Comparison of ENCODE assay signal across 8 cellular contexts in the genomic region with DNA sequence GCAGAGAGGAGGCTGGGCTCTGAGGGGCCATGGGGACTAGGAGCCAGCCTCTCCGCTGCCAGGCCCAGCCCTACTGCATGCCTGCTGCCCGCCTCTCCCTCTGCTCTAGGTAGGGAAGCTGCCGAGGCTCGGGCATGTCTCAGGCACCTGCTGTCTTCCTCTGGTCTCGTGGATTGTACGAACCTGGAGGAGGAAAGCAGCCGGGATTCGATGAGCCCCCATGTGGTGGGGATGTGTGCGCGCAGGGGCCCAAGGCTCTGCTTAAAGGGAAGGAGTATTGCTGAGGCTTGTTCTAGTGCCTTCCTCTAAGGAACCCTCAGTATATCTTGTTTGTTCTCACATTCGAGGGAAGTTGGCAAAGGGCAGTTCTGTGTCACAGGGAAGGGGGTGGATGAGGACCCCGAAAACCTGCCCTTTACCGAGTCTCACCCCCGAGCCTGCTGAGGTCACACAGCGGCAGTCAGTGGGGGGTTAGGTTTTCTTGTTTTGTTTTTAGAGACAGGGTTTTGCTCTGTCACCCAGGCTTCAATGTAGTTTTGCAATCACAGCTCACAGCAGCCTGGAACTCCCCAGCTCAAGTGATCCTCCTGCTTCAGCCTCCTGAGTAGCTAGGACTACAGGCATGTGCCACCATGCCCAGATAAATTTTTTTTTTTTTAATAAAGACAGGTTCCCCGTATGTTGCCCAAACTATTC. TPM values are rescaled to one million over a fixed set of nuclear protein-coding genes. Genes with fewer than 3 reads are reported as not detected.
DNase-seq lines count a peak whose midpoint lies in the region; ATAC-seq, FAIRE-seq and TF ChIP-seq lines count a peak whose summit lies in the region.

No MANE protein-coding gene starts in this region.

- H3K4me1 ChIP-seq in GM12878 (ENCODE audit: control insufficient read depth, insufficient read depth, low read length) = no peaks in the 10 kb centered on the region

- FAIRE-seq in GM12878 (lab: Jason Lieb, UNC) = no peak

- TF ChIP-seq CTCF in GM12878 (IDR thresholded peaks at IDR 0.05 in 2 of 3, conservative IDR thresholded peaks at IDR 0.05 in 1 of 3; ENCODE audit: control insufficient read depth in 2 of 3, extremely low read depth in 1 of 3, insufficient read depth in 1 of 3, low read depth in 3 of 3, low read length in 3 of 3) = peak in 1 of 3 experiments; percentile 20; a peak in 2 of 6 replicates

- in situ Hi-C loops in GM12878 (cut with MboI) = no loop called here

- no peaks in the 10 kb centered on the region for H3K79me2 ChIP-seq in GM12878 (ENCODE audit: control insufficient read depth, insufficient read depth, low read length)

- H3K4me3 ChIP-seq in GM12878 (no peak overlapping the region), MG63 (no peak overlapping the region)

- POLR2A ChIA-PET in GM12878 (lab: Charles Lee) = no interaction called here

- intact Hi-C loops in GM12878 (cut with micrococcal nuclease; ENCODE audit: unreplicated experiment) = no loop called here

- DNase-seq in DMS53 treated with DMSO at 0.1 percent for 48 hours (lab: John Stamatoyannopoulos, UW; ENCODE audit: unreplicated experiment) (peak; percentile 41), NCI-H146 (lab: John Stamatoyannopoulos, UW) (peak; percentile 59), GM12878 (ENCODE audit: low read depth, low spot score) (no peak), midbrain (lab: John Stamatoyannopoulos, UW) (peak; percentile 10), MG63 (no peak)
- DNase-seq in activated CD4-positive, alpha-beta T cell treated with anti-CD3 and anti-CD28 coated beads, Interleukin-2, amount 50 U/mL, for 48 hours = no peak
- no peak for DNase-seq in stimulated activated CD4-positive, alpha-beta T cell treated with anti-CD3 and anti-CD28 coated beads, Interleukin-12 subunit alpha, Interleukin-12 subunit beta, amount 100 ng/mL, for 4 hours

- CTCF ChIA-PET in GM12878 (lab: Yijun Ruan, JAX) = interaction anchor here (0.7 kb wide), 2 partner anchors 23 to 380 kb away, joined by 3 read pairs; no protein-coding TSS in a partner anchor

- peaks cover 0 to 2% of the 10 kb centered on the region in 2 experiments; a peak in 2 of 4 replicates for H3K27me3 ChIP-seq in GM12878 (replicated peaks in 1 of 2; ENCODE audit: control insufficient read depth in 2 of 2, insufficient read depth in 2 of 2, low read length in 1 of 2)
- no peaks in the 10 kb centered on the region for H3K27me3 ChIP-seq in MG63

- RAD21 ChIA-PET in GM12878 (lab: Charles Lee; ENCODE audit: unreplicated experiment) = no interaction called here

- SMC1A ChIA-PET in GM12878 (lab: Charles Lee; ENCODE audit: uncharacterized antibody, unreplicated experiment) = no interaction called here

- no TSS peak for BruUV-seq in GM12878 (replicated peaks; lab: Mats Ljungman, UMichigan)

- H2AFZ ChIP-seq in GM12878 (ENCODE audit: control insufficient read depth, low read depth, low read length) = no peak overlapping the region

- 18% methylated on average over 16 of the region's 16 CpGs for WGBS in GM12878 (ENCODE audit: insufficient coverage, insufficient replicate concordance, low lambda C conversion rate, missing lambda C conversion rate)

- H4K20me1 ChIP-seq in GM12878 (ENCODE audit: control insufficient read depth, insufficient read depth) = no peaks in the 10 kb centered on the region

- no peak overlapping the region for H3K9ac ChIP-seq in GM12878 (ENCODE audit: control insufficient read depth, insufficient read depth, low read length)

- no peak for TF ChIP-seq EP300 in GM12878 (IDR thresholded peaks at IDR 0.05; ENCODE audit: borderline replicate concordance in 1 of 2, control insufficient read depth in 1 of 2, low read depth in 2 of 2, low read length in 2 of 2)

- peak; percentile 46; the same call in 2 of the 3 replicates for ATAC-seq in GM12878
- no peak for ATAC-seq in HG03025 (IDR thresholded peaks at IDR 0.05; ENCODE audit: low FRiP score, unreplicated experiment)

- H3K36me3 ChIP-seq in GM12878 (ENCODE audit: control insufficient read depth in 2 of 2, insufficient read depth in 2 of 2, low read length in 1 of 2) (no peaks in the 10 kb centered on the region), MG63 (no peaks in the 10 kb centered on the region)

- TF ChIP-seq POLR2A in GM12878 (IDR thresholded peaks at IDR 0.05; ENCODE audit: low read depth, low read length) = no peak

- H3K9me3 ChIP-seq in GM12878 (replicated peaks; ENCODE audit: control insufficient read depth, insufficient read depth, low read length) (no peaks in the 10 kb centered on the region), MG63 (no peaks in the 10 kb centered on the region)

- no peak for TF ChIP-seq RAD21 in GM12878 (IDR thresholded peaks at IDR 0.05; ENCODE audit: insufficient read depth, low read depth, low read length)

- no peak overlapping the region for H3K4me2 ChIP-seq in GM12878 (ENCODE audit: control insufficient read depth, insufficient read depth)

- H3K27ac ChIP-seq in GM12878 (ENCODE audit: control insufficient read depth, insufficient read depth) = no peak overlapping the region

TF ChIP-seq in GM12878, 131 proteins besides CTCF, POLR2A, EP300 and RAD21 (continues in another document):
- TF ChIP-seq, protein P1, sequence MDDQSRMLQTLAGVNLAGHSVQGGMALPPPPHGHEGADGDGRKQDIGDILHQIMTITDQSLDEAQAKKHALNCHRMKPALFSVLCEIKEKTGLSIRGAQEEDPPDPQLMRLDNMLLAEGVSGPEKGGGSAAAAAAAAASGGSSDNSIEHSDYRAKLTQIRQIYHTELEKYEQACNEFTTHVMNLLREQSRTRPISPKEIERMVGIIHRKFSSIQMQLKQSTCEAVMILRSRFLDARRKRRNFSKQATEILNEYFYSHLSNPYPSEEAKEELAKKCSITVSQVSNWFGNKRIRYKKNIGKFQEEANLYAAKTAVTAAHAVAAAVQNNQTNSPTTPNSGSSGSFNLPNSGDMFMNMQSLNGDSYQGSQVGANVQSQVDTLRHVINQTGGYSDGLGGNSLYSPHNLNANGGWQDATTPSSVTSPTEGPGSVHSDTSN (IDR thresholded peaks at IDR 0.05; ENCODE audit: insufficient replicate concordance, low read depth, low read length) = no peak
- TF ChIP-seq CHD2 (IDR thresholded peaks at IDR 0.05; ENCODE audit: borderline replicate concordance, low read depth, low read length) (no peak), CHD1 (IDR thresholded peaks at IDR 0.05; ENCODE audit: low read depth, low read length) (no peak), TAF1 (IDR thresholded peaks at IDR 0.05; ENCODE audit: borderline replicate concordance, low read depth, low read length) (no peak), ZNF207 (IDR thresholded peaks at IDR 0.05; ENCODE audit: borderline replicate concordance) (no peak), POLR2AphosphoS5 (IDR thresholded peaks at IDR 0.05; ENCODE audit: low read length) (no peak), MYC (IDR thresholded peaks at IDR 0.05; ENCODE audit: insufficient read depth, insufficient read length, insufficient replicate concordance, low read length, severe bottlenecking) (no peak)
- TF ChIP-seq, protein P2, sequence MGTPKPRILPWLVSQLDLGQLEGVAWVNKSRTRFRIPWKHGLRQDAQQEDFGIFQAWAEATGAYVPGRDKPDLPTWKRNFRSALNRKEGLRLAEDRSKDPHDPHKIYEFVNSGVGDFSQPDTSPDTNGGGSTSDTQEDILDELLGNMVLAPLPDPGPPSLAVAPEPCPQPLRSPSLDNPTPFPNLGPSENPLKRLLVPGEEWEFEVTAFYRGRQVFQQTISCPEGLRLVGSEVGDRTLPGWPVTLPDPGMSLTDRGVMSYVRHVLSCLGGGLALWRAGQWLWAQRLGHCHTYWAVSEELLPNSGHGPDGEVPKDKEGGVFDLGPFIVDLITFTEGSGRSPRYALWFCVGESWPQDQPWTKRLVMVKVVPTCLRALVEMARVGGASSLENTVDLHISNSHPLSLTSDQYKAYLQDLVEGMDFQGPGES (IDR thresholded peaks at IDR 0.05) = no peak

RNA-seq across cellular contexts. Expression of a gene that starts 21.3 kb away (rescaled TPM):
- total RNA-seq in GM12878 (2013; cell fraction: nucleolus; rRNA removed) = 0.10 TPM in 2 replicates
- total RNA-seq in GM12878 (2014; rRNA removed) = not detected in 2 replicates
- not detected in 2 replicates for total RNA-seq in GM12878 (2014; rRNA removed; fragmentation: Illumina TruSeq; extraction: Trizol)
- total RNA-seq in GM12878 (2021) = 0.05 TPM in 1 of 2 replicates, not detected in the other
- polyA plus RNA-seq in GM12878 (2011; ENCODE audit: low read depth) = not detected
- not detected in 2 replicates for polyA plus RNA-seq in GM12878 (2011; rRNA removed)
- polyA plus RNA-seq in GM12878 (2011; cell fraction: cytosol; rRNA removed) = 0.02 TPM in 1 of 2 replicates, not detected in the other
- polyA plus RNA-seq in GM12878 (2011; cell fraction: nucleus; rRNA removed) = 0.10 and 0.13 TPM in 2 replicates
- 0.03 TPM in 1 of 2 replicates, not detected in the other for polyA plus RNA-seq in GM12878 (2012)
- not detected in 2 replicates for polyA plus RNA-seq in GM12878 (2014; fragmentation: Illumina TruSeq; extraction: Trizol)
- not detected for polyA plus RNA-seq in GM12878 (2014; fragmentation: Nextera tagmentation; extraction: Ambion mirVana)
- polyA plus RNA-seq in GM12878 (2014; rRNA removed) = not detected in 2 replicates
- not detected for polyA plus RNA-seq in GM12878 (2016; fragmentation: Nextera tagmentation; extraction: Ambion mirVana)
- polyA minus RNA-seq in GM12878 (2011; rRNA and poly(A)+ RNA removed) = 0.05 TPM in 1 of 2 replicates, not detected in the other
- not detected in 2 replicates for polyA minus RNA-seq in GM12878 (2011; cell fraction: cytosol; rRNA and poly(A)+ RNA removed)
- polyA minus RNA-seq in GM12878 (2011; cell fraction: nucleus; rRNA and poly(A)+ RNA removed) = under 0.01 and 0.10 TPM in 2 replicates
- total RNA-seq in MG63 (2014; rRNA removed; shearing (Covaris generic); ENCODE audit: low replicate concordance) = 1.3 and 1.4 TPM in 2 replicates

RNA-seq across cellular contexts. Expression of a gene that starts 51.0 kb away (rescaled TPM):
- total RNA-seq in GM12878 (2013; cell fraction: nucleolus; rRNA removed) = 24.0 and 28.0 TPM in 2 replicates
- total RNA-seq in GM12878 (2014; rRNA removed) (1.0 and 1.1 TPM in 2 replicates), GM12878 (2014; rRNA removed; fragmentation: Illumina TruSeq; extraction: Trizol) (0.27 and 0.60 TPM in 2 replicates), GM12878 (2021) (2.0 and 3.1 TPM in 2 replicates)
- polyA plus RNA-seq in GM12878 (2011; ENCODE audit: low read depth) = 1.1 TPM
- polyA plus RNA-seq in GM12878 (2011; rRNA removed) (9.6 and 15.6 TPM in 2 replicates), GM12878 (2014; fragmentation: Illumina TruSeq; extraction: Trizol) (0.93 and 1.2 TPM in 2 replicates), GM12878 (2014; fragmentation: Nextera tagmentation; extraction: Ambion mirVana) (under 1 TPM; 0.33 to 0.55 TPM), GM12878 (2014; rRNA removed) (1.7 TPM in 2 replicates), GM12878 (2016; fragmentation: Nextera tagmentation; extraction: Ambion mirVana) (under 1 TPM; 0.50 to 0.64 TPM)
- polyA plus RNA-seq in GM12878 (2011; cell fraction: cytosol; rRNA removed) = 24.7 and 27.8 TPM in 2 replicates
- polyA plus RNA-seq in GM12878 (2011; cell fraction: nucleus; rRNA removed) = 201 and 207 TPM in 2 replicates
- 1.7 and 2.1 TPM in 2 replicates for polyA plus RNA-seq in GM12878 (2012)
- 14.6 and 28.9 TPM in 2 replicates for polyA minus RNA-seq in GM12878 (2011; rRNA and poly(A)+ RNA removed)
- 17.6 and 22.6 TPM in 2 replicates for polyA minus RNA-seq in GM12878 (2011; cell fraction: cytosol; rRNA and poly(A)+ RNA removed)
- 38.2 and 54.2 TPM in 2 replicates for polyA minus RNA-seq in GM12878 (2011; cell fraction: nucleus; rRNA and poly(A)+ RNA removed)
- 0.23 and 1.9 TPM in 2 replicates for total RNA-seq in MG63 (2014; rRNA removed; shearing (Covaris generic); ENCODE audit: low replicate concordance)

Comparison
In these comparisons a context has a peak if more than half of its experiments do, and no peak if none do; other contexts are left out.
1. DNase-seq: peak in DMS53 treated with DMSO at 0.1 percent for 48 hours (single experiment), NCI-H146 (single experiment) and midbrain (single experiment); none in GM12878 (single experiment), activated CD4-positive, alpha-beta T cell treated with anti-CD3 and anti-CD28 coated beads, Interleukin-2, amount 50 U/mL, for 48 hours (0 of 2), stimulated activated CD4-positive, alpha-beta T cell treated with anti-CD3 and anti-CD28 coated beads, Interleukin-12 subunit alpha, Interleukin-12 subunit beta, amount 100 ng/mL, for 4 hours (single experiment) and MG63 (single experiment).